In the genomic region with DNA sequence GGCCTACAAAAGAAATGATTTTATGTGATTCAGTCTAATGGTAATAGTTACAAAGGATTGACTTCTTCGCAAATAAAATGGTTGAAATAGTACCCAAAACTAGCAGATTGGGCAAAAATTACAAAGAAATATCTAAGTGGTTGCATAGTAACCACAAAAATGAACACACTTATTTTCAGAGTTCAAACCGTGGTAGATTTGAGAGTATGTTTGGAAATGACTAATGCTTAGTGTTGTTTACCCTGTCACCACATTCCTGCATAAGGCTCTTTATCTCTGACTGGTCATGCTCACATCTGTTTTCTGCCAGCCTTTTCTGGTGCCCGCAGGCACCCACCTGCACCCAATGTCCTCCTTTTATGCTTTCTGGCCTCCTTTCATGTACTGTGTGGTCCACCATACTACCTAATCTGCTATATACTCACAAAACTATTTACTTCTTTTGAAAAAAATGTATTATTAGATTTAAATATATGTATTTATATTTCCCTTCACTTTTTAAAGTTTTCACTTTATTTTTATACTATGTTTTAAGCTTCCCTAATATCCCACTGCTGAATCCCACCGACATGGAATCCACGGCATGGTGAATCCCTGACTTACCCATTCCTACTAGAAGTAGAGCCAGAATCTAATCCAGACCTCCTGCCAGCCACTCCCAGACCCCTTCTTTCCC, we compare ENCODE assay signal across 1 cellular context.
TF ChIP-seq lines count a peak whose summit lies in the region.

No MANE protein-coding gene starts in this region.

TF ChIP-seq in H1, 55 proteins besides CTCF, POLR2A, EP300 and RAD21 (continued from another document):
- TF ChIP-seq KDM1A (IDR thresholded peaks at IDR 0.05; ENCODE audit: borderline replicate concordance, low read length) (no peak), HDAC6 (IDR thresholded peaks at IDR 0.05; ENCODE audit: low read depth, low read length) (no peak), ZNF274 (IDR thresholded peaks at IDR 0.05; ENCODE audit: borderline replicate concordance, extremely low read depth, low read length) (no peak), GTF2F1 (IDR thresholded peaks at IDR 0.05; ENCODE audit: borderline replicate concordance, low read depth, low read length) (no peak), HDAC2 (IDR thresholded peaks at IDR 0.05; ENCODE audit: borderline replicate concordance in 1 of 2, low read depth in 2 of 2, low read length in 2 of 2) (no peak), SIN3A (conservative IDR thresholded peaks at IDR 0.05 in 1 of 2, IDR thresholded peaks at IDR 0.05 in 1 of 2; ENCODE audit: low read depth in 1 of 2, low read length in 2 of 2) (no peak), TEAD4 (IDR thresholded peaks at IDR 0.05; ENCODE audit: low read depth, low read length) (peak; percentile 80; the same call in 1 of the 2 replicates), FOSL1 (IDR thresholded peaks at IDR 0.05; ENCODE audit: insufficient read depth, low read depth, low read length) (no peak), MAFK (IDR thresholded peaks at IDR 0.05; ENCODE audit: low read depth, low read length) (no peak), EGR1 (IDR thresholded peaks at IDR 0.05; ENCODE audit: borderline replicate concordance, low read depth, low read length) (no peak), SP4 (IDR thresholded peaks at IDR 0.05; ENCODE audit: low read length) (no peak)
- TF ChIP-seq, protein P1, sequence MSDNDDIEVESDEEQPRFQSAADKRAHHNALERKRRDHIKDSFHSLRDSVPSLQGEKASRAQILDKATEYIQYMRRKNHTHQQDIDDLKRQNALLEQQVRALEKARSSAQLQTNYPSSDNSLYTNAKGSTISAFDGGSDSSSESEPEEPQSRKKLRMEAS (IDR thresholded peaks at IDR 0.05): no peak
